Comparison of ENCODE assay signal across 26 cellular contexts in genomic region chr17:15230866-15231265, GRCh38. TPM values are rescaled to one million over a fixed set of nuclear protein-coding genes. Genes with fewer than 3 reads are reported as not detected.
"Had no signal": no experiment of that assay in that cellular context is flagged by ENCODE, and none has a peak within 500 bp of the region (broad histone marks: within the 10 kb centered on the region; RNA-seq: fewer than 3 reads in every experiment).

No MANE protein-coding gene starts in this region.

- H3K36me3 ChIP-seq: colonic mucosa, WERI-Rb-1 had no signal

- H3K9me3 ChIP-seq: adrenal gland, ascending aorta, colonic mucosa, esophagus muscularis mucosa, gastrocnemius medialis had no signal

- H3K4me1 ChIP-seq: colonic mucosa, foreskin keratinocyte had no signal

- H3K4me3 ChIP-seq: adrenal gland, ascending aorta, colonic mucosa, esophagus muscularis mucosa, gastrocnemius medialis had no signal

- H3K27me3 ChIP-seq: adrenal gland, ascending aorta, brain microvascular endothelial cell, colonic mucosa, esophagus muscularis mucosa, foreskin keratinocyte, gastrocnemius medialis had no signal

- H3K27ac ChIP-seq: adrenal gland, ascending aorta, brain microvascular endothelial cell, colonic mucosa, esophagus muscularis mucosa, foreskin keratinocyte, WERI-Rb-1 had no signal

- DNase-seq: activated B cell treated with CpG ODN at 0.5 μM for 24 hours; activated CD4-positive, alpha-beta T cell treated with anti-CD3 and anti-CD28 coated beads for 48 hours; activated CD4-positive, alpha-beta T cell treated with anti-CD3 and anti-CD28 coated beads, Interleukin-2, amount 50 U/mL, for 1 hour; activated CD4-positive, alpha-beta T cell treated with anti-CD3 and anti-CD28 coated beads, Interleukin-2, amount 50 U/mL, for 48 hours; activated CD8-positive, alpha-beta memory T cell treated with anti-CD3 and anti-CD28 coated beads for 24 hours; activated CD8-positive, alpha-beta T cell treated with anti-CD3 and anti-CD28 coated beads for 36 hours; activated effector memory CD4-positive, alpha-beta T cell treated with anti-CD3 and anti-CD28 coated beads, Interleukin-2, amount 50 U/mL, for 16 hours; activated naive CD4-positive, alpha-beta T cell treated with anti-CD3 and anti-CD28 coated beads for 36 hours; activated naive CD8-positive, alpha-beta T cell treated with anti-CD3 and anti-CD28 coated beads for 36 hours; activated naive CD8-positive, alpha-beta T cell treated with anti-CD3 and anti-CD28 coated beads, Interleukin-2, amount 50 U/mL, for 24 hours; activated T-cell treated with anti-CD3 and anti-CD28 coated beads, Interleukin-2, amount 50 U/mL, for 4 hours; adrenal gland; brain microvascular endothelial cell; colonic mucosa; effector CD4-positive, alpha-beta T cell; effector memory CD8-positive, alpha-beta T cell; erythroblast; foreskin keratinocyte; gastrocnemius medialis; glutamatergic neuron; T-helper 1 cell; T-helper 17 cell; T1000; WERI-Rb-1 had no signal

RNA-seq across cellular contexts. Expression of gene PMP22, which starts 34.3 kb away (rescaled TPM):
- total RNA-seq: activated B cell treated with CpG ODN at 0.5 μM for 24 hours, T-helper 17 cell had no signal
